In genomic region chr18:47029684-47030353, GRCh38 we compare ENCODE assay signal across 13 cellular contexts. TPM values are rescaled to one million over a fixed set of nuclear protein-coding genes. Genes with fewer than 3 reads are reported as not detected.
DNase-seq lines count a peak whose midpoint lies in the region; ATAC-seq, FAIRE-seq and TF ChIP-seq lines count a peak whose summit lies in the region.
"Not testable (repeated sequence)": the region's sequence is repeated elsewhere in the genome, so short reads cannot be mapped to it uniquely, and the experiment has no call there.
"Had no signal": no experiment of that assay in that cellular context is flagged by ENCODE, and none has a peak within 500 bp of the region (broad histone marks: within the 10 kb centered on the region; RNA-seq: fewer than 3 reads in every experiment).

No MANE protein-coding gene starts in this region.

- not testable (repeated sequence) for H3K9me3 ChIP-seq in Panc1 (ENCODE audit: control insufficient read depth, insufficient read depth, low read depth, low read length); HepG2 (ENCODE audit: low read length); aorta (ENCODE audit: control insufficient read depth, low read length)

- H3K27ac ChIP-seq in Panc1 (ENCODE audit: low read length); foreskin keratinocyte; HepG2 (ENCODE audit: extremely low read length, insufficient read depth, low read length); aorta (ENCODE audit: low read depth in 1 of 2, low read length in 2 of 2): not testable (repeated sequence)

- H3K4me3 Mint-ChIP-seq in activated naive CD8-positive, alpha-beta T cell treated with anti-CD3 and anti-CD28 coated beads, Interleukin-2, amount 10 ng/mL, durations not matched to agents 7 days and 5 days; natural killer cell; stimulated activated effector memory CD8-positive, alpha-beta T cell treated with anti-CD3 and anti-CD28 coated beads, Interleukin-12 subunit alpha, Interleukin-12 subunit beta, amount 100 ng/mL, for 72 hours: not testable (repeated sequence)

- not testable (repeated sequence) for H3K9me3 Mint-ChIP-seq in activated naive CD8-positive, alpha-beta T cell treated with anti-CD3 and anti-CD28 coated beads, Interleukin-2, amount 10 ng/mL, durations not matched to agents 7 days and 5 days; natural killer cell; stimulated activated effector memory CD8-positive, alpha-beta T cell treated with anti-CD3 and anti-CD28 coated beads, Interleukin-12 subunit alpha, Interleukin-12 subunit beta, amount 100 ng/mL, for 72 hours

- POLR2A ChIA-PET in Panc1 (lab: Charles Lee); activated naive CD8-positive, alpha-beta T cell treated with anti-CD3 and anti-CD28 coated beads, Interleukin-2, amount 10 ng/mL, durations not matched to agents 7 days and 5 days (lab: Charles Lee); HepG2 (lab: Yijun Ruan, JAX): not testable (repeated sequence)

- FAIRE-seq in HepG2 (lab: Jason Lieb, UNC), result not testable (repeated sequence)

- not testable (repeated sequence) for H3K36me3 ChIP-seq in Panc1 (ENCODE audit: control insufficient read depth, insufficient read depth, low read length); HepG2 (replicated peaks in 1 of 2; ENCODE audit: control insufficient read depth in 1 of 2, insufficient read depth in 2 of 2, low read length in 2 of 2); aorta (ENCODE audit: control insufficient read depth in 1 of 2, insufficient read depth in 2 of 2, low read length in 1 of 2)

- H3K4me2 ChIP-seq in HepG2 (ENCODE audit: low read depth, low read length), result not testable (repeated sequence)

- H3K27me3 Mint-ChIP-seq in activated naive CD8-positive, alpha-beta T cell treated with anti-CD3 and anti-CD28 coated beads, Interleukin-2, amount 10 ng/mL, durations not matched to agents 7 days and 5 days; natural killer cell (ENCODE audit: low read depth in 2 of 2): not testable (repeated sequence)

- H3K4me1 ChIP-seq in Panc1 (ENCODE audit: control insufficient read depth, insufficient read depth, low read length); foreskin keratinocyte; HepG2 (ENCODE audit: insufficient read depth, low read length); aorta (ENCODE audit: control insufficient read depth in 1 of 2, insufficient read depth in 2 of 2, low read length in 2 of 2): not testable (repeated sequence)

- in situ Hi-C loops in Panc1 (cut with HindIII; ENCODE audit: low pct_unique_long_range_greater_than_20kb, low sequenced_read_pairs); HepG2 (cut with HindIII; ENCODE audit: extremely low pct_ligation_motif_present, low pct_unique_long_range_greater_than_20kb): not testable (repeated sequence)

- H3K27me3 ChIP-seq in Panc1 (ENCODE audit: control insufficient read depth, insufficient read depth, low read length); foreskin keratinocyte; aorta (ENCODE audit: control insufficient read depth in 1 of 2, insufficient read depth in 2 of 2, low read length in 1 of 2): not testable (repeated sequence)
- peaks cover 3 to 35% of the 10 kb centered on the region in 2 experiments for H3K27me3 ChIP-seq in HepG2 (ENCODE audit: control insufficient read depth in 1 of 2, insufficient read depth in 2 of 2, low read length in 2 of 2)

- H3K36me3 Mint-ChIP-seq in activated naive CD8-positive, alpha-beta T cell treated with anti-CD3 and anti-CD28 coated beads, Interleukin-2, amount 10 ng/mL, durations not matched to agents 7 days and 5 days; natural killer cell; stimulated activated effector memory CD8-positive, alpha-beta T cell treated with anti-CD3 and anti-CD28 coated beads, Interleukin-12 subunit alpha, Interleukin-12 subunit beta, amount 100 ng/mL, for 72 hours: not testable (repeated sequence)

- H2AFZ ChIP-seq in HepG2 (ENCODE audit: low read length), result not testable (repeated sequence)

- DNase-seq in Panc1 (ENCODE audit: low read depth, low spot score); activated naive CD8-positive, alpha-beta T cell treated with anti-CD3 and anti-CD28 coated beads, Interleukin-2, amount 10 ng/mL, durations not matched to agents 7 days and 5 days; foreskin keratinocyte; left cardiac atrium; HepG2 (ENCODE audit: low spot score); natural killer cell; stimulated activated effector memory CD8-positive, alpha-beta T cell treated with anti-CD3 and anti-CD28 coated beads, Interleukin-12 subunit alpha, Interleukin-12 subunit beta, amount 100 ng/mL, for 72 hours (ENCODE audit: low spot score in 2 of 2); aorta: not testable (repeated sequence)

- not testable (repeated sequence) for H3K27ac Mint-ChIP-seq in activated naive CD8-positive, alpha-beta T cell treated with anti-CD3 and anti-CD28 coated beads, Interleukin-2, amount 10 ng/mL, durations not matched to agents 7 days and 5 days; natural killer cell; stimulated activated effector memory CD8-positive, alpha-beta T cell treated with anti-CD3 and anti-CD28 coated beads, Interleukin-12 subunit alpha, Interleukin-12 subunit beta, amount 100 ng/mL, for 72 hours

- no CpG with 5 or more reads among the region's 55 CpGs for WGBS in HepG2 (ENCODE audit: low lambda C conversion rate)
- WGBS in aorta, 2 donors, result no CpG with 5 or more reads among the region's 55 CpGs

- not testable (repeated sequence) for H4K20me1 ChIP-seq in HepG2 (ENCODE audit: insufficient read depth, low read length)

- not testable (repeated sequence) for BruUV-seq in Panc1 (replicated peaks; lab: Mats Ljungman, UMichigan); HepG2 (replicated peaks; lab: Mats Ljungman, UMichigan)

- not testable (repeated sequence) for H3K9ac ChIP-seq in HepG2 (ENCODE audit: insufficient read depth, low read depth, low read length)

- not testable (repeated sequence) for TF ChIP-seq CTCF in Panc1 (IDR thresholded peaks at IDR 0.05); foreskin keratinocyte (conservative IDR thresholded peaks at IDR 0.05); HepG2 (CRISPR knock-in tag; IDR thresholded peaks at IDR 0.05); natural killer cell (IDR thresholded peaks at IDR 0.05)

- TF ChIP-seq RAD21 in HepG2 (CRISPR knock-in tag; IDR thresholded peaks at IDR 0.05), result not testable (repeated sequence)

- TF ChIP-seq POLR2A in HepG2 (IDR thresholded peaks at IDR 0.05; ENCODE audit: insufficient read depth in 1 of 2, low read depth in 2 of 2, low read length in 2 of 2), result not testable (repeated sequence)

- not testable (repeated sequence) for H3K4me3 ChIP-seq in Panc1 (ENCODE audit: low read depth in 2 of 2, low read length in 2 of 2); HepG2 (replicated peaks in 1 of 3; ENCODE audit: insufficient read depth in 1 of 3, low read depth in 2 of 3, low read length in 3 of 3); aorta (ENCODE audit: low read length in 2 of 2)

- ATAC-seq in Panc1 (peak; percentile 19; the same call in 1 of the 2 replicates), foreskin keratinocyte (peak; percentile 33), left cardiac atrium (peak; percentile 19 to 54), HepG2 (peak; percentile 17; the same call in 2 of the 3 replicates), natural killer cell (peak in 2 of 3 donors; percentile 31 to 33), aorta (ENCODE audit: low FRiP score) (peak; percentile 68)
- peak; percentile 10 for ATAC-seq in activated naive CD8-positive, alpha-beta T cell treated with anti-CD3 and anti-CD28 coated beads, Interleukin-2, amount 10 ng/mL, durations not matched to agents 7 days and 5 days (ENCODE audit: low read depth)
- ATAC-seq in stimulated activated effector memory CD8-positive, alpha-beta T cell treated with anti-CD3 and anti-CD28 coated beads, Interleukin-12 subunit alpha, Interleukin-12 subunit beta, amount 100 ng/mL, for 72 hours, result peak; percentile 43

- not testable (repeated sequence) for TF ChIP-seq EP300 in HepG2 (IDR thresholded peaks at IDR 0.05; ENCODE audit: low read depth in 2 of 2, low read length in 2 of 2); HepG2 (CRISPR knock-in tag; IDR thresholded peaks at IDR 0.05; ENCODE audit: borderline replicate concordance)

- not testable (repeated sequence) for H3K4me1 Mint-ChIP-seq in activated naive CD8-positive, alpha-beta T cell treated with anti-CD3 and anti-CD28 coated beads, Interleukin-2, amount 10 ng/mL, durations not matched to agents 7 days and 5 days; natural killer cell; stimulated activated effector memory CD8-positive, alpha-beta T cell treated with anti-CD3 and anti-CD28 coated beads, Interleukin-12 subunit alpha, Interleukin-12 subunit beta, amount 100 ng/mL, for 72 hours

- CTCF ChIA-PET in Panc1 (lab: Charles Lee); HepG2 (lab: Yijun Ruan, JAX; ENCODE audit: low intra/inter-chr PET ratio, low total read pairs): not testable (repeated sequence)

- not testable (repeated sequence) for H3K79me2 ChIP-seq in HepG2 (ENCODE audit: insufficient read depth, low read length)

- intact Hi-C loops in Panc1 (cut with micrococcal nuclease; ENCODE audit: unreplicated experiment); left cardiac atrium (cut with DNase I); HepG2 (cut with micrococcal nuclease; ENCODE audit: unreplicated experiment); natural killer cell (cut with micrococcal nuclease); aorta (cut with DNase I): not testable (repeated sequence)

RNA-seq across cellular contexts. Expression of gene ELOA2, which starts 5.6 kb away (rescaled TPM):
- total RNA-seq in Panc1 (2021; ENCODE audit: unreplicated experiment) (not detected), foreskin keratinocyte (not detected in 2 replicates), left cardiac atrium (not detected), HepG2 (2016; rRNA removed; fragmentation: Illumina TruSeq; extraction: Trizol) (not detected in 2 replicates), natural killer cell (not detected), aorta (not detected)
- polyA plus RNA-seq in Panc1 (2012; ENCODE audit: insufficient read length), result not detected
- not detected for total RNA-seq in activated naive CD8-positive, alpha-beta T cell treated with anti-CD3 and anti-CD28 coated beads, Interleukin-2, amount 10 ng/mL, durations not matched to agents 7 days and 5 days
- polyA plus RNA-seq in foreskin keratinocyte (not detected in 2 replicates), HepG2 (2011; rRNA removed) (not detected in 2 replicates), aorta (not detected)
- not detected in 2 replicates for total RNA-seq in HepG2 (2016; cell fraction: cytosol; rRNA removed; fragmentation: Illumina TruSeq; extraction: Trizol; ENCODE audit: low read depth)
- total RNA-seq in HepG2 (2016; cell fraction: insoluble cytoplasmic fraction; rRNA removed; fragmentation: Illumina TruSeq; extraction: Trizol), result not detected in 2 replicates
- not detected in 2 replicates for total RNA-seq in HepG2 (2016; cell fraction: membrane; rRNA removed; fragmentation: Illumina TruSeq; extraction: Trizol)
- not detected in 2 replicates for total RNA-seq in HepG2 (2016; cell fraction: nucleus; rRNA removed; fragmentation: Illumina TruSeq; extraction: Trizol)
- polyA plus RNA-seq in HepG2 (2011; cell fraction: cytosol; rRNA removed), result not detected in 2 replicates
- polyA plus RNA-seq in HepG2 (2011; cell fraction: nucleus; rRNA removed), result not detected in 2 replicates
- polyA plus RNA-seq in HepG2 (2012), result not detected in 2 replicates
- not detected in 2 replicates for polyA plus RNA-seq in HepG2 (2016; cell fraction: cytosol; fragmentation: Illumina TruSeq; extraction: Trizol; ENCODE audit: low read depth)
- polyA plus RNA-seq in HepG2 (2016; cell fraction: insoluble cytoplasmic fraction; fragmentation: Illumina TruSeq; extraction: Trizol; ENCODE audit: low read depth), result not detected in 2 replicates
- polyA plus RNA-seq in HepG2 (2016; cell fraction: membrane; fragmentation: Illumina TruSeq; extraction: Trizol; ENCODE audit: low read depth), result not detected in 2 replicates
- polyA plus RNA-seq in HepG2 (2016; cell fraction: nucleus; fragmentation: Illumina TruSeq; extraction: Trizol; ENCODE audit: insufficient read depth, low read depth), result not detected in 2 replicates
- not detected in 2 replicates for polyA minus RNA-seq in HepG2 (2011; rRNA and poly(A)+ RNA removed; ENCODE audit: low replicate concordance)
- not detected in 2 replicates for polyA minus RNA-seq in HepG2 (2011; cell fraction: cytosol; rRNA and poly(A)+ RNA removed)
- polyA minus RNA-seq in HepG2 (2011; cell fraction: nucleus; rRNA and poly(A)+ RNA removed), result not detected in 2 replicates
- total RNA-seq: A673; Caco-2; CD8-positive, alpha-beta T cell; H7; M059J had no signal

Comparison
In these comparisons a context has a peak if more than half of its experiments do, and no peak if none do; other contexts are left out.
1. ATAC-seq: peak in every context shown above with its lines; median percentile 68 in aorta; 43 in stimulated activated effector memory CD8-positive, alpha-beta T cell treated with anti-CD3 and anti-CD28 coated beads, Interleukin-12 subunit alpha, Interleukin-12 subunit beta, amount 100 ng/mL, for 72 hours; 36 in left cardiac atrium; 33 in foreskin keratinocyte; 32 in natural killer cell; 19 in Panc1; 17 in HepG2; 10 in activated naive CD8-positive, alpha-beta T cell treated with anti-CD3 and anti-CD28 coated beads, Interleukin-2, amount 10 ng/mL, durations not matched to agents 7 days and 5 days.